1 cellular context compared by ENCODE assay signal in the genomic region with DNA sequence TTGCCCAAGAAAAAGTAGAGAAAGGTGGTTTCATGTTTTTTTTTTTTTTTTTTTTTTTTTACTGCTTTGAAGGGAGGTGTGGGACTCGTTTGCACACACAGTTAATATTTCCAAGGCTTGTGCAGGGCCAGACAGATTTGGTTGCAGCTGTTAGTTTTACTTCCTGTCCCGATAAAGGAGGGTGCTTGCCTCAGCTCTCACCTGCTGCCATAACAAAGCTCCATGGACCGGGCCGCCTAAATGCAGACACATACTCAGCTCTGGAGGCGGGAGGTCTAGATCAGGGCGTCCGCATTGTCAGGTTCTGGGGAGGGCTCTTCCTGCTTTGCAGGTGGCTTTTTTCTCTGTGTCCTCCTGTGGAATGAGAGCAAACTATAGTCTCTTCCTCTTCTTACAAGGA.
TF ChIP-seq lines count a peak whose summit lies in the region.

No MANE protein-coding gene starts in this region.

TF ChIP-seq in GM12878, 131 proteins besides CTCF, POLR2A, EP300 and RAD21 (continued from another document):
- TF ChIP-seq ZBTB11 (CRISPR knock-in tag; IDR thresholded peaks at IDR 0.05): no peak
- TF ChIP-seq ATF7 (IDR thresholded peaks at IDR 0.05; ENCODE audit: low read depth): peak; percentile 32; the same call in 1 of the 2 replicates
- TF ChIP-seq, protein P1, sequence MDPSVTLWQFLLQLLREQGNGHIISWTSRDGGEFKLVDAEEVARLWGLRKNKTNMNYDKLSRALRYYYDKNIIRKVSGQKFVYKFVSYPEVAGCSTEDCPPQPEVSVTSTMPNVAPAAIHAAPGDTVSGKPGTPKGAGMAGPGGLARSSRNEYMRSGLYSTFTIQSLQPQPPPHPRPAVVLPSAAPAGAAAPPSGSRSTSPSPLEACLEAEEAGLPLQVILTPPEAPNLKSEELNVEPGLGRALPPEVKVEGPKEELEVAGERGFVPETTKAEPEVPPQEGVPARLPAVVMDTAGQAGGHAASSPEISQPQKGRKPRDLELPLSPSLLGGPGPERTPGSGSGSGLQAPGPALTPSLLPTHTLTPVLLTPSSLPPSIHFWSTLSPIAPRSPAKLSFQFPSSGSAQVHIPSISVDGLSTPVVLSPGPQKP (IDR thresholded peaks at IDR 0.05; ENCODE audit: low read depth, low read length): 0 out of 2 replicates have a peak, but pooled peaks have one; percentile 26
- peak in 1 of 2 experiments; percentile 38; a peak in 1 of 4 replicates for TF ChIP-seq BHLHE40 (IDR thresholded peaks at IDR 0.05; ENCODE audit: borderline replicate concordance in 1 of 2, low read depth in 2 of 2, low read length in 1 of 2)
- TF ChIP-seq IKZF2 (IDR thresholded peaks at IDR 0.05): peak; percentile 22 to 46; a peak in 2 of 4 replicates
- no peak for TF ChIP-seq HDAC6 (IDR thresholded peaks at IDR 0.05; ENCODE audit: unreplicated experiment)
- TF ChIP-seq TCF12 (IDR thresholded peaks at IDR 0.05; ENCODE audit: low read depth, low read length): peak; percentile 84
- TF ChIP-seq, protein P2, sequence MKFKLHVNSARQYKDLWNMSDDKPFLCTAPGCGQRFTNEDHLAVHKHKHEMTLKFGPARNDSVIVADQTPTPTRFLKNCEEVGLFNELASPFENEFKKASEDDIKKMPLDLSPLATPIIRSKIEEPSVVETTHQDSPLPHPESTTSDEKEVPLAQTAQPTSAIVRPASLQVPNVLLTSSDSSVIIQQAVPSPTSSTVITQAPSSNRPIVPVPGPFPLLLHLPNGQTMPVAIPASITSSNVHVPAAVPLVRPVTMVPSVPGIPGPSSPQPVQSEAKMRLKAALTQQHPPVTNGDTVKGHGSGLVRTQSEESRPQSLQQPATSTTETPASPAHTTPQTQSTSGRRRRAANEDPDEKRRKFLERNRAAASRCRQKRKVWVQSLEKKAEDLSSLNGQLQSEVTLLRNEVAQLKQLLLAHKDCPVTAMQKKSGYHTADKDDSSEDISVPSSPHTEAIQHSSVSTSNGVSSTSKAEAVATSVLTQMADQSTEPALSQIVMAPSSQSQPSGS (IDR thresholded peaks at IDR 0.05; ENCODE audit: low read length): no peak
- TF ChIP-seq MEF2B (IDR thresholded peaks at IDR 0.05; ENCODE audit: partially characterized antibody, poor library complexity, severe bottlenecking): no peak
- TF ChIP-seq FOS (IDR thresholded peaks at IDR 0.05; ENCODE audit: borderline replicate concordance, extremely low read depth, insufficient read length): no peak
- no peak for TF ChIP-seq FOXM1 (IDR thresholded peaks at IDR 0.05; ENCODE audit: low read depth, low read length)
- TF ChIP-seq, protein P3, sequence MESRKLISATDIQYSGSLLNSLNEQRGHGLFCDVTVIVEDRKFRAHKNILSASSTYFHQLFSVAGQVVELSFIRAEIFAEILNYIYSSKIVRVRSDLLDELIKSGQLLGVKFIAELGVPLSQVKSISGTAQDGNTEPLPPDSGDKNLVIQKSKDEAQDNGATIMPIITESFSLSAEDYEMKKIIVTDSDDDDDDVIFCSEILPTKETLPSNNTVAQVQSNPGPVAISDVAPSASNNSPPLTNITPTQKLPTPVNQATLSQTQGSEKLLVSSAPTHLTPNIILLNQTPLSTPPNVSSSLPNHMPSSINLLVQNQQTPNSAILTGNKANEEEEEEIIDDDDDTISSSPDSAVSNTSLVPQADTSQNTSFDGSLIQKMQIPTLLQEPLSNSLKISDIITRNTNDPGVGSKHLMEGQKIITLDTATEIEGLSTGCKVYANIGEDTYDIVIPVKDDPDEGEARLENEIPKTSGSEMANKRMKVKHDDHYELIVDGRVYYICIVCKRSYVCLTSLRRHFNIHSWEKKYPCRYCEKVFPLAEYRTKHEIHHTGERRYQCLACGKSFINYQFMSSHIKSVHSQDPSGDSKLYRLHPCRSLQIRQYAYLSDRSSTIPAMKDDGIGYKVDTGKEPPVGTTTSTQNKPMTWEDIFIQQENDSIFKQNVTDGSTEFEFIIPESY (IDR thresholded peaks at IDR 0.05): no peak
- peak; percentile 6; the same call in 1 of the 2 replicates for TF ChIP-seq CHD2 (IDR thresholded peaks at IDR 0.05; ENCODE audit: borderline replicate concordance, low read depth, low read length)
- no peak for TF ChIP-seq BACH1 (IDR thresholded peaks at IDR 0.05; ENCODE audit: borderline replicate concordance)
- no peak for TF ChIP-seq NR2C2 (IDR thresholded peaks at IDR 0.05; ENCODE audit: borderline replicate concordance, control insufficient read depth, insufficient read length, low read depth)
- peak; percentile 65 for TF ChIP-seq IKZF1 (conservative IDR thresholded peaks at IDR 0.05)
- TF ChIP-seq, protein P4, sequence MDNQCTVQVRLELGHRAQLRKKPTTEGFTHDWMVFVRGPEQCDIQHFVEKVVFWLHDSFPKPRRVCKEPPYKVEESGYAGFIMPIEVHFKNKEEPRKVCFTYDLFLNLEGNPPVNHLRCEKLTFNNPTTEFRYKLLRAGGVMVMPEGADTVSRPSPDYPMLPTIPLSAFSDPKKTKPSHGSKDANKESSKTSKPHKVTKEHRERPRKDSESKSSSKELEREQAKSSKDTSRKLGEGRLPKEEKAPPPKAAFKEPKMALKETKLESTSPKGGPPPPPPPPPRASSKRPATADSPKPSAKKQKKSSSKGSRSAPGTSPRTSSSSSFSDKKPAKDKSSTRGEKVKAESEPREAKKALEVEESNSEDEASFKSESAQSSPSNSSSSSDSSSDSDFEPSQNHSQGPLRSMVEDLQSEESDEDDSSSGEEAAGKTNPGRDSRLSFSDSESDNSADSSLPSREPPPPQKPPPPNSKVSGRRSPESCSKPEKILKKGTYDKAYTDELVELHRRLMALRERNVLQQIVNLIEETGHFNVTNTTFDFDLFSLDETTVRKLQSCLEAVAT (IDR thresholded peaks at IDR 0.05): 0 out of 2 replicates have a peak, but pooled peaks have one; percentile 9
- 0 out of 2 replicates have a peak, but pooled peaks have one; percentile 54 for TF ChIP-seq NBN (IDR thresholded peaks at IDR 0.05)
- TF ChIP-seq DPF2 (IDR thresholded peaks at IDR 0.05): 0 out of 2 replicates have a peak, but pooled peaks have one; percentile 35
